ENCODE assay signal across 8 cellular contexts in the genomic region with DNA sequence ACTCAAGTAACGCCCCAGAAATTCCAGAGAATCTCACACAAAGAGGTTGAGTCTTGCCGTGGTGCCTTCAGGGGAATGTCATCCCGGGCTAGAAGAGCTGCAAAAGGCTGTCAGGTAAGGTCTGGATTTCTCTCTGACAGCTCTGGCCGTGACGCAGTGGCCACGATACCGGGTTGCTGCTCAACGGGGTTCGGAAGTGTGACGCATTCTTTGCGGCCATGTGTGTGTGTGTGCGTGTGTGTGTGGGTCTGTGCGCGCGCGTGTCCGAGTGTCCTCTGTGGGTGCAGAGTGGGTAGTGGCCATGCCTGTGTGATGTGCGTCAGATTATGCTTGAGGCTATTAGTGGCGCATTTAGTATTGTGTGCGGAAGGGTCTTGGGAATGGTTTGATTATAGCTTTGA. TPM values are rescaled to one million over a fixed set of nuclear protein-coding genes. Genes with fewer than 3 reads are reported as not detected.
A peak's percentile ranks its signal among the peaks of the same experiment; 100 is the strongest.
DNase-seq lines count a peak whose midpoint lies in the region; ATAC-seq and TF ChIP-seq lines count a peak whose summit lies in the region.

No MANE protein-coding gene starts in this region.

- TF ChIP-seq CTCF in epithelial cell of esophagus (IDR thresholded peaks at IDR 0.05; ENCODE audit: insufficient read depth, low read depth, low read length, missing control alignments): no peak
- TF ChIP-seq CTCF in natural killer cell (IDR thresholded peaks at IDR 0.05): no peak

- peak overlapping the region; percentile 99 for H3K4me3 Mint-ChIP-seq in natural killer cell

- H3K27me3 Mint-ChIP-seq in natural killer cell (ENCODE audit: low read depth in 2 of 2): no peaks in the 10 kb centered on the region

- H3K36me3 Mint-ChIP-seq in natural killer cell: peaks cover 6% of the 10 kb centered on the region

- ATAC-seq in GM21723 (IDR thresholded peaks at IDR 0.05; ENCODE audit: unreplicated experiment) (peak; percentile 35), natural killer cell (peak; percentile 66 to 77 (median 72))

- intact Hi-C loops in natural killer cell (cut with micrococcal nuclease): loop anchor here (1.0 to 2.0 kb wide), 7 partner anchors 44 to 1067 kb away; partner anchors contain the start of genes ZFP30, ZNF260, ZNF569 and ZNF607

- H3K4me3 ChIP-seq in epithelial cell of esophagus (ENCODE audit: low read length): peak overlapping the region; percentile 81

- peaks cover 26 to 31% of the 10 kb centered on the region in 2 donors for H3K4me1 Mint-ChIP-seq in natural killer cell

- peak overlapping the region; percentile 97 to 99 for H3K27ac Mint-ChIP-seq in natural killer cell

- H3K9me3 Mint-ChIP-seq in natural killer cell: no peaks in the 10 kb centered on the region

- DNase-seq in CMK (ENCODE audit: low read depth) (peak; percentile 21), MV-4-11 (lab: John Stamatoyannopoulos, UW) (peak; percentile 53), epithelial cell of esophagus (ENCODE audit: low read depth) (peak; percentile 78), natural killer cell (peak; percentile 81), NCI-H2196 treated with DMSO at 0.1 percent for 48 hours (lab: John Stamatoyannopoulos, UW; ENCODE audit: unreplicated experiment) (no peak)
- peak; percentile 54 for DNase-seq in activated CD8-positive, alpha-beta memory T cell treated with anti-CD3 and anti-CD28 coated beads, Interleukin-2, amount 50 U/mL, for 1 hour (ENCODE audit: extremely low read depth)
- peak; percentile 45 to 89 (median 68) for DNase-seq in stimulated activated naive CD4-positive, alpha-beta T cell (lab: John Stamatoyannopoulos, UW)

RNA-seq across cellular contexts. Expression of gene ZNF540, which starts 0.3 kb away (rescaled TPM):
- total RNA-seq in natural killer cell: 1 to 10 TPM; 6.4 to 7.5 (median 7.0) TPM

RNA-seq across cellular contexts. Expression of gene ZNF571, which starts 0.4 kb away (rescaled TPM):
- total RNA-seq in natural killer cell: 10 to 100 TPM; 11.7 to 22.1 (median 19.6) TPM
